ENCODE assay signal across 1 cellular context in the genomic region with DNA sequence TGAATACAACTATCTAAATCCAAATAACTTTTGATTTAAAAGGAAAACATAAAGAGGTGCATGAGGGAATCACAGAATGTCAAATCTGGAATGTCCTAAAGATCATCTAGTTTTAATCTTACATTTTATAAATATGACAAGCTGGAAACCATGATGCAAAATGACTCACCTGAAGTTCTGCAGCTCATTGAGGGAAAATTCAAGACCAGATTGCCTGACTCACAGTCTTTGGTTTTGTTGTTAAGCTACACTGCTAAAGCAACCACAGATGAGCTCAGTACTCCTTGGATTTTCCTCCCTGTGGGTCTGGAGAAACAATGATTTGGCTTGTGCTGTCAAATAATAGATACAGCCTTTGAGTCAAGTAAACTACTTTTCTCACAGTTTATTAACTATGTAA.
A peak's percentile ranks its signal among the peaks of the same experiment; 100 is the strongest.
TF ChIP-seq lines count a peak whose summit lies in the region.

No MANE protein-coding gene starts in this region.

TF ChIP-seq in IMR-90, 13 proteins besides CTCF, POLR2A, EP300 and RAD21 (continued from another document):
- TF ChIP-seq MXI1 (IDR thresholded peaks at IDR 0.05; ENCODE audit: borderline replicate concordance, low read depth, low read length) (no peak), MAFK (IDR thresholded peaks at IDR 0.05; ENCODE audit: low read depth, low read length) (peak; percentile 7; the same call in 1 of the 2 replicates)
